19 cellular contexts compared by ENCODE assay signal in genomic region chr6:23173231-23173630, GRCh38.
A peak's percentile ranks its signal among the peaks of the same experiment; 100 is the strongest.
DNase-seq lines count a peak whose midpoint lies in the region; ATAC-seq, FAIRE-seq and TF ChIP-seq lines count a peak whose summit lies in the region.
"Had no signal": no experiment of that assay in that cellular context is flagged by ENCODE, and none has a peak within 500 bp of the region (broad histone marks: within the 10 kb centered on the region; RNA-seq: fewer than 3 reads in every experiment).

No MANE protein-coding gene starts in this region.

- H3K9me3 ChIP-seq in mammary epithelial cell (replicated peaks; ENCODE audit: insufficient read depth, low read length), result peaks cover 3% of the 10 kb centered on the region
- H3K9me3 ChIP-seq: uterus had no signal

- H4K20me1 ChIP-seq in mammary epithelial cell (ENCODE audit: insufficient read depth, low read length), result no peaks in the 10 kb centered on the region

- BruUV-seq in mammary epithelial cell (replicated peaks; lab: Mats Ljungman, UMichigan), result no TSS peak

- no peak overlapping the region for H3K23ac ChIP-seq in mesendoderm (ENCODE audit: low read length)

- H3K27me3 ChIP-seq in mammary epithelial cell (ENCODE audit: insufficient read depth, low read length), result no peaks in the 10 kb centered on the region
- H3K27me3 ChIP-seq in mesendoderm (ENCODE audit: insufficient read depth, low read length, poor library complexity), result no peaks in the 10 kb centered on the region
- H3K27me3 ChIP-seq: uterus had no signal

- peak overlapping the region; percentile 55 for H3K4ac ChIP-seq in mesendoderm (ENCODE audit: low read depth, low read length)

- H2BK120ac ChIP-seq in mesendoderm (ENCODE audit: low read depth, low read length), result peak overlapping the region; percentile 67

- DNase-seq in CMK (ENCODE audit: low read depth) (peak; percentile 36), LHCN-M2 (ENCODE audit: low read depth) (peak; percentile 32), mammary epithelial cell (peak; percentile 17), mesendoderm (no peak), GM19239 (ENCODE audit: insufficient read length, low spot score) (no peak), NCI-H1694 (lab: John Stamatoyannopoulos, UW) (no peak)
- DNase-seq: activated CD4-positive, alpha-beta memory T cell treated with anti-CD3 and anti-CD28 coated beads, Interleukin-2, amount 10 ng/mL, durations not matched to agents 7 days and 5 days; activated T-cell treated with anti-CD3 and anti-CD28 coated beads, Interleukin-2, amount 50 U/mL, for 4 hours; Caco-2; central memory CD4-positive, alpha-beta T cell; HFFc6; NCI-H1048; NCI-H69; uterus had no signal

- no peak for FAIRE-seq in GM19239 (lab: Jason Lieb, UNC)
- FAIRE-seq: endometrium, GM18507 had no signal

- in situ Hi-C loops in mammary epithelial cell (cut with MboI; ENCODE audit: low sequenced_read_pairs in 2 of 2), result no loop called here

- WGBS in mammary epithelial cell (ENCODE audit: low coverage, missing lambda C conversion rate), result 65% methylated on average over 3 of the region's 3 CpGs
- no CpG with 5 or more reads among the region's 3 CpGs for WGBS in mesendoderm (ENCODE audit: extremely low coverage, insufficient coverage, low lambda C conversion rate)

- peak overlapping the region; percentile 17 for H2AFZ ChIP-seq in mammary epithelial cell (ENCODE audit: low read depth, low read length)

- no peak overlapping the region for H2BK5ac ChIP-seq in mesendoderm (ENCODE audit: low read length)

- dilution Hi-C loops in mammary epithelial cell (cut with HindIII; ENCODE audit: low sequenced_read_pairs), result no loop called here

- H2BK15ac ChIP-seq in mesendoderm (replicated peaks; ENCODE audit: low read depth), result no peak overlapping the region

- peaks cover 6% of the 10 kb centered on the region for H3K4me1 ChIP-seq in mammary epithelial cell (ENCODE audit: insufficient read depth, low read length)
- peaks cover 2% of the 10 kb centered on the region for H3K4me1 ChIP-seq in mesendoderm (ENCODE audit: control insufficient read depth, low read depth, low read length)
- H3K4me1 ChIP-seq: Caco-2, uterus had no signal

- ATAC-seq in HG03439 (IDR thresholded peaks at IDR 0.05; ENCODE audit: unreplicated experiment) (no peak), GM19467 (IDR thresholded peaks at IDR 0.05; ENCODE audit: unreplicated experiment) (no peak)
- ATAC-seq: activated T-cell treated with anti-CD3 and anti-CD28 coated beads, Interleukin-2, amount 50 U/mL, for 4 hours had no signal

- H3K4me3 ChIP-seq in mammary epithelial cell (replicated peaks in 1 of 3; ENCODE audit: insufficient read depth in 1 of 3, low read depth in 2 of 3, low read length in 3 of 3) (no peak overlapping the region), mesendoderm (ENCODE audit: low read length) (no peak overlapping the region)
- H3K4me3 ChIP-seq: lung, uterus had no signal

- H3K4me2 ChIP-seq in mammary epithelial cell (ENCODE audit: insufficient read depth, low read depth, low read length), result no peak overlapping the region
- no peak overlapping the region for H3K4me2 ChIP-seq in mesendoderm (ENCODE audit: low read length)

- H3K9ac ChIP-seq in mammary epithelial cell (ENCODE audit: insufficient read depth, low read length) (no peak overlapping the region), mesendoderm (ENCODE audit: low read length) (no peak overlapping the region)

- H3K27ac ChIP-seq in mammary epithelial cell (ENCODE audit: insufficient read depth, low read depth, low read length) (no peak overlapping the region), mesendoderm (ENCODE audit: low read depth, low read length) (no peak overlapping the region)

- H3K36me3 ChIP-seq in mammary epithelial cell (ENCODE audit: insufficient read depth, low read length) (no peaks in the 10 kb centered on the region), mesendoderm (ENCODE audit: control insufficient read depth, insufficient read depth, low read length) (no peaks in the 10 kb centered on the region)
- H3K36me3 ChIP-seq: uterus had no signal

- peak overlapping the region; percentile 18 for H3K18ac ChIP-seq in mesendoderm (ENCODE audit: low read length)

- TF ChIP-seq CTCF in mammary epithelial cell (conservative IDR thresholded peaks at IDR 0.05 in 1 of 2, IDR thresholded peaks at IDR 0.05 in 1 of 2; ENCODE audit: extremely low read depth in 1 of 2, insufficient read depth in 1 of 2, low read depth in 1 of 2, low read length in 2 of 2), result no peak

- no peak overlapping the region for H3K56ac ChIP-seq in mesendoderm (ENCODE audit: low read length)

- H4K5ac ChIP-seq in mesendoderm (ENCODE audit: low read length), result no peak overlapping the region

- intact Hi-C loops in mammary epithelial cell (cut with micrococcal nuclease), result no loop called here

- H3K79me2 ChIP-seq in mammary epithelial cell (ENCODE audit: insufficient read depth, low read length) (no peaks in the 10 kb centered on the region), mesendoderm (ENCODE audit: control insufficient read depth, insufficient read depth, low read length) (no peaks in the 10 kb centered on the region)

- no peaks in the 10 kb centered on the region for H3K79me1 ChIP-seq in mesendoderm (ENCODE audit: low read length)

- CTCF ChIA-PET in mammary epithelial cell (lab: Charles Lee; ENCODE audit: low non-redundant PET), result no interaction called here

- no peak overlapping the region for H4K8ac ChIP-seq in mesendoderm (ENCODE audit: low read depth, low read length)

- no peak overlapping the region for H2AK5ac ChIP-seq in mesendoderm (ENCODE audit: low read length)

Comparison
In these comparisons a context has a peak if more than half of its experiments do, and no peak if none do; other contexts are left out.
1. DNase-seq: peak in CMK (single experiment), LHCN-M2 (single experiment) and mammary epithelial cell (single experiment); none in mesendoderm (single experiment), GM19239 (single experiment) and NCI-H1694 (single experiment).